25 cellular contexts compared by ENCODE assay signal in the genomic region with DNA sequence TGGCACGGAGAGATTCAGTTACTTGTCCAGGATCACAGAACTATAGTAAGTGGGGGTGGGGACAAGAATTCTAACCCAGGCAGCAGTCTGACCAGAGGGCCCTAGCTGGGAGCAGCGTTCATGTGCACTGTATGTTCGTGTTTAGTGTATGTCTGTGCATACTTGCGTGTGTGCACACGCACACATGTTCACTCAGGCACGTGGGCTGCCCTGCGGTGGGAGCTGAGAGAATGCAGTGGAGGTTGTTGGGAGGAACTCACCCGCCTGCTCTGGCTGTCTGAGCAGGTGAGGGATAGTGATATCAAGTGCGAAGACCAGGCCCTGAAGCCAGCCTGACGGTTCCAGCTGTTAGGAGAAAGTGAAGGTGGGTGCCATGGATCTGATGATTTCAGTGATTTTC. TPM values are rescaled to one million over a fixed set of nuclear protein-coding genes. Genes with fewer than 3 reads are reported as not detected.
DNase-seq lines count a peak whose midpoint lies in the region; ATAC-seq and TF ChIP-seq lines count a peak whose summit lies in the region.
"Had no signal": no experiment of that assay in that cellular context is flagged by ENCODE, and none has a peak within 500 bp of the region (broad histone marks: within the 10 kb centered on the region; RNA-seq: fewer than 3 reads in every experiment).

No MANE protein-coding gene starts in this region.

- intact Hi-C loops in Right ventricle myocardium superior (cut with DNase I) = no loop called here
- intact Hi-C loops in posterior vena cava (cut with DNase I) = no loop called here

- H3K27me3 ChIP-seq in right atrium auricular region = no peaks in the 10 kb centered on the region

- DNase-seq in right atrium auricular region (ENCODE audit: low spot score) (peak; percentile 38), Right ventricle myocardium superior (no peak), ecto neural progenitor cell (ENCODE audit: low spot score) (peak; percentile 20), posterior vena cava (ENCODE audit: low spot score) (peak; percentile 63), NCI-H2081 treated with DMSO at 0.1 percent for 48 hours (lab: John Stamatoyannopoulos, UW) (no peak), SK-N-DZ (ENCODE audit: low spot score) (no peak)
- DNase-seq: BE2C; CD4-positive, alpha-beta T cell; COR-L47; DMS 273 treated with DMSO at 0.1 percent for 48 hours; DMS79 treated with DMSO at 0.1 percent for 48 hours; GOT3; Karpas-422; NCI-H1105 treated with DMSO at 0.1 percent for 48 hours; NCI-H2029 treated with DMSO at 0.1 percent for 48 hours; NCI-H2171; NCI-H345; NCI-H524; NCI-H774; NK-92 treated with Interleukin-12 subunit alpha and Interleukin-12 subunit beta, amount 100 ng/mL, for 24 hours had no signal

- ATAC-seq in Right ventricle myocardium superior (ENCODE audit: poor library complexity) (no peak), HG03521 (IDR thresholded peaks at IDR 0.05; ENCODE audit: unreplicated experiment) (no peak)

- no peak overlapping the region for H3K27ac ChIP-seq in right atrium auricular region
- H3K27ac ChIP-seq: RWPE1 had no signal

- no peak for TF ChIP-seq CTCF in right atrium auricular region (IDR thresholded peaks at IDR 0.05)

- H3K4me1 ChIP-seq in right atrium auricular region = peaks cover 0 to 11% of the 10 kb centered on the region in 2 donors
- H3K4me1 ChIP-seq: BE2C had no signal

- no peak overlapping the region for H3K4me3 ChIP-seq in right atrium auricular region

- H3K36me3 ChIP-seq in right atrium auricular region = no peaks in the 10 kb centered on the region
- H3K36me3 ChIP-seq: BE2C had no signal

- no peaks in the 10 kb centered on the region for H3K9me3 ChIP-seq in right atrium auricular region
- H3K9me3 ChIP-seq: BE2C had no signal

RNA-seq across cellular contexts. Expression of a gene that starts 1.0 kb away (rescaled TPM):
- not detected for total RNA-seq in right atrium auricular region
- not detected for total RNA-seq in Right ventricle myocardium superior
- not detected for total RNA-seq in posterior vena cava
- polyA plus RNA-seq in SK-N-DZ (2014; cell fraction: cytosol; rRNA removed) = not detected in 2 replicates
- polyA plus RNA-seq in SK-N-DZ (2014; cell fraction: nucleus; rRNA removed) = not detected in 2 replicates
- total RNA-seq: A673, M059J had no signal
- polyA plus RNA-seq: IgD-negative memory B cell had no signal

RNA-seq across cellular contexts. Expression of a gene that starts 6.0 kb away (rescaled TPM):
- total RNA-seq in right atrium auricular region = not detected
- total RNA-seq in Right ventricle myocardium superior = not detected
- not detected for total RNA-seq in posterior vena cava
- not detected in 2 replicates for polyA plus RNA-seq in SK-N-DZ (2014; cell fraction: cytosol; rRNA removed)
- polyA plus RNA-seq in SK-N-DZ (2014; cell fraction: nucleus; rRNA removed) = not detected in 2 replicates
- total RNA-seq: A673, M059J had no signal
- polyA plus RNA-seq: IgD-negative memory B cell had no signal

RNA-seq across cellular contexts. Expression of a gene that starts 47.2 kb away (rescaled TPM):
- total RNA-seq in right atrium auricular region (100 to 1,000 TPM; 149 to 179 TPM), Right ventricle myocardium superior (102 TPM), posterior vena cava (10 to 100 TPM; 98.0 to 99.6 TPM)
- 360 and 407 TPM in 2 replicates for polyA plus RNA-seq in SK-N-DZ (2014; cell fraction: cytosol; rRNA removed)
- 370 and 419 TPM in 2 replicates for polyA plus RNA-seq in SK-N-DZ (2014; cell fraction: nucleus; rRNA removed)

Comparison
In these comparisons a context has a peak if more than half of its experiments do, and no peak if none do; other contexts are left out.
1. DNase-seq: peak in right atrium auricular region (single experiment), ecto neural progenitor cell (single experiment) and posterior vena cava (single experiment); none in Right ventricle myocardium superior (single experiment), NCI-H2081 treated with DMSO at 0.1 percent for 48 hours (single experiment) and SK-N-DZ (single experiment).